In genomic region chr3:107999215-107999775, GRCh38 we compare ENCODE assay signal across 16 cellular contexts.
DNase-seq lines count a peak whose midpoint lies in the region; ATAC-seq, FAIRE-seq and TF ChIP-seq lines count a peak whose summit lies in the region.
"Had no signal": no experiment of that assay in that cellular context is flagged by ENCODE, and none has a peak within 500 bp of the region (broad histone marks: within the 10 kb centered on the region; RNA-seq: fewer than 3 reads in every experiment).

No MANE protein-coding gene starts in this region.

- TF ChIP-seq EP300 in A549 (IDR thresholded peaks at IDR 0.05): no peak

- TF ChIP-seq CTCF in A549 (IDR thresholded peaks at IDR 0.05) (no peak), D721Med (IDR thresholded peaks at IDR 0.05; ENCODE audit: insufficient read depth, missing control alignments) (no peak)

- no peak for FAIRE-seq in A549 (lab: Jason Lieb, UNC)
- FAIRE-seq in D721Med (lab: Jason Lieb, UNC): no peak
- FAIRE-seq: GM12878, GM19239, small intestine had no signal

- DNase-seq in A549 (ENCODE audit: low read depth in 1 of 2, low spot score in 1 of 2) (peak in 1 of 2 experiments; percentile 26), amniotic epithelial cell (ENCODE audit: low read depth) (peak; percentile 27), iPS-NIHi7 (ENCODE audit: extremely low spot score) (peak; percentile 38), UCSD-AML1 (lab: John Stamatoyannopoulos, UW; ENCODE audit: unreplicated experiment) (no peak), D721Med (ENCODE audit: insufficient read length, low spot score) (no peak)
- DNase-seq: activated T-cell treated with anti-CD3 and anti-CD28 coated beads, Interleukin-2, amount 50 U/mL, for 24 hours; DMS153; NCI-H2227 treated with DMSO at 0.1 percent for 48 hours; RPMI8226; small intestine; tibial artery had no signal

- 75% methylated on average over 5 of the region's 5 CpGs for WGBS in A549 (ENCODE audit: missing lambda C conversion rate)

- no peaks in the 10 kb centered on the region for H3K27me3 ChIP-seq in HUES6 (ENCODE audit: control insufficient read depth, insufficient read depth, low read length)
- H3K27me3 ChIP-seq: tibial artery had no signal

- H3K4me2 ChIP-seq in A549: peak overlapping the region; percentile 34

- ATAC-seq in A549: peak; percentile 57 to 81
- ATAC-seq in HG03159 (IDR thresholded peaks at IDR 0.05; ENCODE audit: unreplicated experiment): no peak
- ATAC-seq in GM21529 (IDR thresholded peaks at IDR 0.05; ENCODE audit: unreplicated experiment): no peak
- ATAC-seq: GM12878 had no signal

- H3K9me3 ChIP-seq in A549 (no peaks in the 10 kb centered on the region), HUES6 (ENCODE audit: control insufficient read depth, insufficient read depth, low read depth, low read length) (peaks cover 5% of the 10 kb centered on the region)
- H3K9me3 ChIP-seq: tibial artery had no signal

- CTCF ChIA-PET in A549 (lab: Yijun Ruan, JAX): no interaction called here

- H3K9ac ChIP-seq in HUES6 (ENCODE audit: low read length): no peak overlapping the region

- TF ChIP-seq RAD21 in A549 (conservative IDR thresholded peaks at IDR 0.05 in 1 of 2, IDR thresholded peaks at IDR 0.05 in 1 of 2): no peak

- H3K27ac ChIP-seq in A549 (peak overlapping the region in 1 of 2 experiments; percentile 39; a peak in 1 of 6 replicates), HUES6 (ENCODE audit: low read depth, low read length) (peak overlapping the region; percentile 0; the same call in 1 of the 2 replicates)
- H3K27ac ChIP-seq: tibial artery had no signal

- H3K4me1 ChIP-seq in A549 (peaks cover 17% of the 10 kb centered on the region), HUES6 (ENCODE audit: control insufficient read depth, insufficient read depth, low read length) (peaks cover 17% of the 10 kb centered on the region)
- H3K4me1 ChIP-seq: tibial artery had no signal

- H3K4me3 ChIP-seq in A549 (no peak overlapping the region), HUES6 (ENCODE audit: low read depth, low read length) (no peak overlapping the region)
- H3K4me3 ChIP-seq: GM12878, tibial artery had no signal

- TF ChIP-seq POLR2A in A549 (IDR thresholded peaks at IDR 0.05; ENCODE audit: low read length): no peak

- H3K36me3 ChIP-seq in HUES6 (ENCODE audit: control insufficient read depth, insufficient read depth, low read length): no peaks in the 10 kb centered on the region
- H3K36me3 ChIP-seq: tibial artery had no signal

- POLR2A ChIA-PET in A549 (lab: Yijun Ruan, JAX): interaction anchor here (0.5 kb wide), 1 partner anchor 90 kb away, joined by 4 read pairs; no protein-coding TSS in a partner anchor

TF ChIP-seq in A549, 52 proteins besides CTCF, POLR2A, EP300 and RAD21:
- TF ChIP-seq MAFK (IDR thresholded peaks at IDR 0.05; ENCODE audit: partially characterized antibody) (peak; percentile 12), BCL3 (IDR thresholded peaks at IDR 0.05) (no peak), GATA3 (IDR thresholded peaks at IDR 0.05; ENCODE audit: borderline replicate concordance) (peak; percentile 16; the same call in 1 of the 2 replicates)
TF ChIP-seq in A549: peak in this region for 2.

Comparison
In these comparisons a context has a peak if more than half of its experiments do, and no peak if none do; other contexts are left out.
1. ATAC-seq: peak in A549 (2 of 2); none in HG03159 (single experiment) and GM21529 (single experiment).
2. DNase-seq: peak in amniotic epithelial cell (single experiment) and iPS-NIHi7 (single experiment); none in UCSD-AML1 (single experiment) and D721Med (single experiment).